ENCODE assay signal across 8 cellular contexts in the genomic region with DNA sequence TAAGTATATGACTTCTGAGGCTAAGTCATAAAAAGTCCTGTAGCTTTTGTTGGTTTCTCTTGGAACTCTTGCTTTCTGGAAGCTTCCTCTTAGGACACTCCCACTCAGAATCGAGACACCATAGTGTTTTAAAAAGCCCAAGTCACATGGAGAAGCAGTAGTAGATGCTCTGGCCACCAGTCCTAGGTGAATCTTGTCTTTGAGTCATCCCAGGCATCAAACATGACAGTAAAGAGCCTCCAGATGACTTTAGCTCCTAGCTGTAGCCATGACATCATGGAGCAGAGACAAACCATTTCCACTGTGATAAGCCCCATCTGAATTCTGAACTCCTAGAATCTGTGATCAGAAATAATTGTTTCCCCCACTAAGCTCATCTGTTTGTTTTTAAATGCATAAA.
"Had no signal": no experiment of that assay in that cellular context is flagged by ENCODE, and none has a peak within 500 bp of the region (broad histone marks: within the 10 kb centered on the region; RNA-seq: fewer than 3 reads in every experiment).

No MANE protein-coding gene starts in this region.

- ATAC-seq: GM23338, HepG2 had no signal

- H3K4me3 ChIP-seq: GM23338 had no signal

- H3K27ac ChIP-seq: HL-60 had no signal

- H3K4me3 Mint-ChIP-seq: GM23338, H9, HFFc6 had no signal

- H3K27ac Mint-ChIP-seq: GM23338, H9, HFFc6, IgD-negative memory B cell had no signal

- H3K9me3 Mint-ChIP-seq: GM23338, H9, HFFc6 had no signal

- H3K4me1 Mint-ChIP-seq: IgD-negative memory B cell had no signal

- DNase-seq: H9, HCEC 1CT, HFFc6, KBM-7 had no signal

- H3K27me3 Mint-ChIP-seq: IgD-negative memory B cell had no signal
